Comparison of ENCODE assay signal across 25 cellular contexts in the genomic region with DNA sequence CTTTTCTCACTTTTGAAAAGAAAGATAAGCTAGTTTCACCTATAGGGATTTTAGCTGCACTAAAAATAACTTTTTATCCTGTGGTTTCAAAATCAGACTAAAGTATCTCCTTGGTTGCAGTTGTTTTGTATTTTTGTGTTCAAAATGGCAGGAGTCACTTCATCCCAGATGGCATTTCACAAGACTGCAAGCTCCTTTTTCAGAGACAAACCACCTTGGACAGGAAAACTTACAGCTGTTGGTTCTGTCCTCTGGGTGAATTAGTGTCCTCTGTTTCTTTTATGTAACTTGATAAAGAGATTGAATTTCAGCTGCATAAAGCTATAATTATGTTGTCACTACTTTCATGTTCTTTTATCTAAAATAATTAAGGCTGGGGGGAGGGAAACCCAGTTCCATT.
"Had no signal": no experiment of that assay in that cellular context is flagged by ENCODE, and none has a peak within 500 bp of the region (broad histone marks: within the 10 kb centered on the region; RNA-seq: fewer than 3 reads in every experiment).

No MANE protein-coding gene starts in this region.

- DNase-seq: activated CD4-positive, alpha-beta T cell treated with anti-CD3 and anti-CD28 coated beads for 48 hours; activated CD4-positive, alpha-beta T cell treated with anti-CD3 and anti-CD28 coated beads, Interleukin-2, amount 50 U/mL, for 4 hours; activated CD4-positive, CD25-positive, alpha-beta regulatory T cell treated with anti-CD3 and anti-CD28 coated beads, Interleukin-2, amount 50 U/mL, for 72 hours; activated CD8-positive, alpha-beta memory T cell treated with anti-CD3 and anti-CD28 coated beads, Interleukin-2, amount 50 U/mL, for 48 hours; activated CD8-positive, alpha-beta T cell treated with anti-CD3 and anti-CD28 coated beads, Interleukin-2, amount 10 ng/mL, durations not matched to agents 7 days and 5 days; activated naive CD4-positive, alpha-beta T cell treated with anti-CD3 and anti-CD28 coated beads, Interleukin-2, amount 50 U/mL, for 16 hours; activated naive CD8-positive, alpha-beta T cell treated with anti-CD3 and anti-CD28 coated beads, Interleukin-2, amount 10 ng/mL, durations not matched to agents 7 days and 5 days; activated T-cell treated with anti-CD3 and anti-CD28 coated beads, Interleukin-2, amount 50 U/mL, for 1 hour; adrenal gland; anterior cingulate cortex; cerebellar nuclear complex; MG63; MV-4-11; NCI-H1092 treated with DMSO at 0.1 percent for 48 hours; NCI-H1930; NCI-H2171; NCI-H2227 treated with DMSO at 0.1 percent for 48 hours; NCI-H446 treated with DMSO at 0.1 percent for 48 hours; NCI-H524 treated with DMSO at 0.1 percent for 48 hours; PC-9; SHP77 treated with DMSO at 0.1 percent for 48 hours; T-helper 17 cell; T-helper 9 cell had no signal

- ATAC-seq: activated CD8-positive, alpha-beta T cell treated with anti-CD3 and anti-CD28 coated beads, Interleukin-2, amount 10 ng/mL, durations not matched to agents 7 days and 5 days; T-helper 17 cell; WTC11 had no signal

- H3K27me3 ChIP-seq: adrenal gland, MG63 had no signal

- H3K4me3 ChIP-seq: adrenal gland, MG63, PC-9 had no signal

- H3K27ac ChIP-seq: adrenal gland, KMS-11, PC-9 had no signal

- H3K4me1 ChIP-seq: adrenal gland had no signal
